In the genomic region with DNA sequence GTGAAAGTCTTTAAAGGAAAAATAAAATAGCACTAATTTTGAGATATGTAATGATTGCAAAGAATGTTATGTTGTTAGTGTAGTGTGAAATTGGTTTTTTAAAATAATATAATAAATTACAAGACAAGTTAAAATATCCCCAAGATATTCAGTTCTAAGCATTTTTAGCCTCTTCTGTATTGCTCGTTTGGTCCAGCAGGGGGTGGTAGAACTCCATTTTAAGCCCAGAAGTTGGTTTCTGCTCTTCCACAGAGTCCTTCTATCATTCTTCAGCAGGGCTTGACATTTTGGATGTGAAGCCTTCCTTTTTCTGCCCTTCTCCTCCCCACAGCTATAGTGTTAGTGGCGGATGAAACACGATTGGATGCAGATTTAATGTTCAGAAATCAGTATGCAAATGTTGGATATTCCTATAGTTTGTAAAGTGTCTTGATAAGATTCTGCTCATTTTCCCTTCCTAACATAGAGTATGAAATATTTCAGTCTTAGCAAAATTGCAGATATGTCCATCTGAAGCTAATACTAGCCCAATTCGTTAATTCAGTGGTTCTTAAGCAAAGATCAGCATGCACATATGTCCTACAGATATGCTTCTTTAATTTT, we compare ENCODE assay signal across 8 cellular contexts. TPM values are rescaled to one million over a fixed set of nuclear protein-coding genes. Genes with fewer than 3 reads are reported as not detected.
A peak's percentile ranks its signal among the peaks of the same experiment; 100 is the strongest.
DNase-seq lines count a peak whose midpoint lies in the region; ATAC-seq and TF ChIP-seq lines count a peak whose summit lies in the region.

No MANE protein-coding gene starts in this region.

- peaks cover 35% of the 10 kb centered on the region for H3K27me3 Mint-ChIP-seq in CD4-positive, alpha-beta T cell
- peaks cover 29% of the 10 kb centered on the region for H3K27me3 Mint-ChIP-seq in activated CD8-positive, alpha-beta T cell treated with anti-CD3 and anti-CD28 coated beads for 36 hours

- no peak overlapping the region for H3K4me2 ChIP-seq in osteoblast (ENCODE audit: insufficient read depth, low read length)

- H3K4me3 Mint-ChIP-seq in CD4-positive, alpha-beta T cell = peak overlapping the region; percentile 57
- no peak overlapping the region for H3K4me3 Mint-ChIP-seq in activated CD8-positive, alpha-beta T cell treated with anti-CD3 and anti-CD28 coated beads for 36 hours

- H3K79me2 ChIP-seq in osteoblast (ENCODE audit: insufficient read depth, low read length) = no peaks in the 10 kb centered on the region

- no peaks in the 10 kb centered on the region for H3K36me3 Mint-ChIP-seq in CD4-positive, alpha-beta T cell (ENCODE audit: low read depth)
- H3K36me3 Mint-ChIP-seq in activated CD8-positive, alpha-beta T cell treated with anti-CD3 and anti-CD28 coated beads for 36 hours (ENCODE audit: low read depth) = no peaks in the 10 kb centered on the region

- no peak for ATAC-seq in CD4-positive, alpha-beta T cell (ENCODE audit: poor library complexity)
- ATAC-seq in GM21529 (IDR thresholded peaks at IDR 0.05; ENCODE audit: unreplicated experiment) (peak; percentile 58), HG03135 (IDR thresholded peaks at IDR 0.05; ENCODE audit: unreplicated experiment) (no peak)
- peak; percentile 18 for ATAC-seq in activated CD8-positive, alpha-beta T cell treated with anti-CD3 and anti-CD28 coated beads for 36 hours

- no peaks in the 10 kb centered on the region for H4K20me1 ChIP-seq in osteoblast (ENCODE audit: insufficient read depth, low read length)

- no peaks in the 10 kb centered on the region for H3K9me3 Mint-ChIP-seq in CD4-positive, alpha-beta T cell
- no peaks in the 10 kb centered on the region for H3K9me3 Mint-ChIP-seq in activated CD8-positive, alpha-beta T cell treated with anti-CD3 and anti-CD28 coated beads for 36 hours

- H3K27ac ChIP-seq in CD4-positive, alpha-beta T cell (ENCODE audit: low read depth, low read length) = no peak overlapping the region
- H3K27ac ChIP-seq in osteoblast (ENCODE audit: low read depth, low read length) = no peak overlapping the region

- peaks cover 3% of the 10 kb centered on the region for H3K4me1 ChIP-seq in osteoblast (ENCODE audit: insufficient read depth, low read length)

- CTCF ChIA-PET in CD4-positive, alpha-beta T cell (lab: Charles Lee) = no interaction called here
- CTCF ChIA-PET in activated CD8-positive, alpha-beta T cell treated with anti-CD3 and anti-CD28 coated beads for 36 hours (lab: Charles Lee) = interaction anchor here (0.9 to 1.5 kb wide), 4 partner anchors 15 to 922 kb away, joined by 4 to 7 read pairs (median 4); no protein-coding TSS in a partner anchor

- no peak overlapping the region for H3K27ac Mint-ChIP-seq in CD4-positive, alpha-beta T cell
- no peak overlapping the region for H3K27ac Mint-ChIP-seq in activated CD8-positive, alpha-beta T cell treated with anti-CD3 and anti-CD28 coated beads for 36 hours

- no peak overlapping the region for H3K4me3 ChIP-seq in osteoblast (ENCODE audit: insufficient read depth, low read length)

- peaks cover 13% of the 10 kb centered on the region for H3K4me1 Mint-ChIP-seq in CD4-positive, alpha-beta T cell (ENCODE audit: low read depth)
- peaks cover 13% of the 10 kb centered on the region for H3K4me1 Mint-ChIP-seq in activated CD8-positive, alpha-beta T cell treated with anti-CD3 and anti-CD28 coated beads for 36 hours (ENCODE audit: low read depth)

- peak; percentile 51 for TF ChIP-seq CTCF in CD4-positive, alpha-beta T cell (IDR thresholded peaks at IDR 0.05)
- TF ChIP-seq CTCF in activated CD8-positive, alpha-beta T cell treated with anti-CD3 and anti-CD28 coated beads for 36 hours (IDR thresholded peaks at IDR 0.05) = peak; percentile 58
- peak; percentile 77 for TF ChIP-seq CTCF in osteoblast (IDR thresholded peaks at IDR 0.05; ENCODE audit: extremely low read depth, low read depth, low read length)

- H3K27me3 ChIP-seq in CD4-positive, alpha-beta T cell (ENCODE audit: control insufficient read depth, insufficient read depth, low read length) = peaks cover 30% of the 10 kb centered on the region
- peaks cover 5% of the 10 kb centered on the region for H3K27me3 ChIP-seq in osteoblast (ENCODE audit: insufficient read depth, low read length)

- intact Hi-C loops in CD4-positive, alpha-beta T cell (cut with DNase I, micrococcal nuclease) = loop anchor here (5.0 to 10.0 kb wide), 2 partner anchors 925 to 1788 kb away; no protein-coding TSS in a partner anchor
- intact Hi-C loops in activated CD8-positive, alpha-beta T cell treated with anti-CD3 and anti-CD28 coated beads for 36 hours (cut with micrococcal nuclease) = no loop called here

- peak in 1 of 10 experiments; percentile 9 for DNase-seq in CD4-positive, alpha-beta T cell
- DNase-seq in NCI-H345 (lab: John Stamatoyannopoulos, UW) = peak; percentile 56
- peak; percentile 60 for DNase-seq in activated CD8-positive, alpha-beta T cell treated with anti-CD3 and anti-CD28 coated beads for 36 hours
- peak; percentile 66 for DNase-seq in foreskin melanocyte
- peak; percentile 92 for DNase-seq in osteoblast (ENCODE audit: insufficient read length, low spot score, missing footprints)
- no peak for DNase-seq in cerebellar nuclear complex (lab: John Stamatoyannopoulos, UW)

- no peak overlapping the region for H2AFZ ChIP-seq in osteoblast (ENCODE audit: low read length)

- H3K9me3 ChIP-seq in CD4-positive, alpha-beta T cell (ENCODE audit: control insufficient read depth, low read length) = no peaks in the 10 kb centered on the region
- no peaks in the 10 kb centered on the region for H3K9me3 ChIP-seq in osteoblast (ENCODE audit: low read depth, low read length)

- no peaks in the 10 kb centered on the region for H3K36me3 ChIP-seq in osteoblast (ENCODE audit: insufficient read depth, low read length)

- POLR2A ChIA-PET in CD4-positive, alpha-beta T cell (lab: Charles Lee) = interaction anchor here (0.6 kb wide), 1 partner anchor 15 kb away, joined by 3 read pairs; no protein-coding TSS in a partner anchor
- POLR2A ChIA-PET in activated CD8-positive, alpha-beta T cell treated with anti-CD3 and anti-CD28 coated beads for 36 hours (lab: Charles Lee) = no interaction called here

RNA-seq across cellular contexts. Expression of gene NCAM2, which starts 1.5 kb away (rescaled TPM):
- total RNA-seq in CD4-positive, alpha-beta T cell = not detected
- not detected for total RNA-seq in activated CD8-positive, alpha-beta T cell treated with anti-CD3 and anti-CD28 coated beads for 36 hours
- total RNA-seq in osteoblast = 8.0 and 15.3 TPM in 2 replicates

Comparison
In these comparisons a context has a peak if more than half of its experiments do, and no peak if none do; other contexts are left out.
1. ATAC-seq: peak in GM21529 (single experiment) and activated CD8-positive, alpha-beta T cell treated with anti-CD3 and anti-CD28 coated beads for 36 hours (single experiment); none in CD4-positive, alpha-beta T cell (single experiment) and HG03135 (single experiment).
2. DNase-seq: peak in NCI-H345 (single experiment), activated CD8-positive, alpha-beta T cell treated with anti-CD3 and anti-CD28 coated beads for 36 hours (single experiment), foreskin melanocyte (single experiment) and osteoblast (single experiment); none in cerebellar nuclear complex (0 of 2).
3. Peak in every context shown above with its lines, with median percentiles within 50 percentile points of each other: CTCF ChIP-seq.